Comparison of ENCODE assay signal across 7 cellular contexts in genomic region chr1:83781667-83782066, GRCh38.
"Had no signal": no experiment of that assay in that cellular context is flagged by ENCODE, and none has a peak within 500 bp of the region (broad histone marks: within the 10 kb centered on the region; RNA-seq: fewer than 3 reads in every experiment).

No MANE protein-coding gene starts in this region.

- ATAC-seq: K562 had no signal

- H3K4me2 ChIP-seq: KMS-11 had no signal

- H3K4me3 ChIP-seq: K562 had no signal

- H3K9ac ChIP-seq: KMS-11 had no signal

- FAIRE-seq: K562 had no signal

- H3K27ac ChIP-seq: HL-60, KMS-11 had no signal

- DNase-seq: IMR-90, Karpas-422, KBM-7, KG1 had no signal
